In the genomic region with DNA sequence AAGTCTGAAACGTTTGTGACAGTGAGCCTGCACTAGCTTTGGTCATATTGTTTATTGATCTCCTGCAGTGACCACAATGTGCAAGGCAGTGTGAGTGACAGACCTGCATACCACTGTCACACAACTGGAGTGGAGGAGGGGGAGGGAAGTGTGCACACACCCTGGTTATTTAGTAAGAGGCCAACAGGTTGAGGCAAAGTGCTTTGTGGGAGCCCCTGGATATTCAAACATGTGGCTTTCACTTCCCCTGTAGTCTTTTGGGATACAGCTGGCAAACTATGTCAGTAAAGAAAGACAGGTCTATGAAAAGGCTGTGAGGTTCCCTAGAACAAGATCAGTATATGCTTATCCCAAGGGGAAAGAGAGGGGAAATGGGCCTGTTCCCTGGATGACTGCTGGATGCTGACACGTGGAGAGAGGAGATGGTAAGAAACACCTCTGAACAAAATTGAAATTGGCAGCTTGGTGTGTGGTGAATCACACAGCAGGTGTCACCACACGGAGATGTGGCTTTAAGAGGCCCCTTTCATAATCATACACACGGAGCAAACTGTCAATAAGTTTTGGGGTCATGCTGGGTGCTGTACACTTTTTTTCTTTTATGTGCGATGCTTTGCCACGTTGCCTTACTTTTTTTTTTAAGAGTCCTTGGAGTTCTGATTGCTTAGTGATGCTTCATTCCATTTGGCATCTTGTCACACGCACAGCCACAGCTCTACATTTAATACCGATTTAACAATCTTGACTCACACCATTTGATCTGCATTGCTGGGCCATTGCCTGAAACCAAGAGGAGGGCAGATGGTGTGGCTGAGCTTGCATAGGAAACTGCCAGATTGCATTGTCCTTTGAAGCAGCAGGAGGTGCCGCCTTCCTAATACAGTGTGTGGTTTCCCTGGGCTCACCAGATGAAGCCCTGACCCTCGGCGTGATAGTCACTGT, we compare ENCODE assay signal across 8 cellular contexts. TPM values are rescaled to one million over a fixed set of nuclear protein-coding genes. Genes with fewer than 3 reads are reported as not detected.
DNase-seq lines count a peak whose midpoint lies in the region; ATAC-seq, FAIRE-seq and TF ChIP-seq lines count a peak whose summit lies in the region.

No MANE protein-coding gene starts in this region.

- TF ChIP-seq POLR2A in lower leg skin (IDR thresholded peaks at IDR 0.05) = no peak
- no peak for TF ChIP-seq POLR2A in thyroid gland (IDR thresholded peaks at IDR 0.05)

- ATAC-seq in GM18861 (IDR thresholded peaks at IDR 0.05; ENCODE audit: unreplicated experiment) = no peak

- H3K27me3 Mint-ChIP-seq in type B pancreatic cell = no peaks in the 10 kb centered on the region

- H3K36me3 Mint-ChIP-seq in type B pancreatic cell = no peaks in the 10 kb centered on the region

- intact Hi-C loops in lower leg skin (cut with DNase I; ENCODE audit: low total_unique reads) (no loop called here), thyroid gland (cut with DNase I) (no loop called here)

- H3K4me1 Mint-ChIP-seq in type B pancreatic cell (ENCODE audit: unreplicated experiment) = peaks cover 17% of the 10 kb centered on the region

- H3K36me3 ChIP-seq in bronchial epithelial cell (ENCODE audit: control insufficient read depth, insufficient read depth, low read length) = no peaks in the 10 kb centered on the region
- H3K36me3 ChIP-seq in thyroid gland = no peaks in the 10 kb centered on the region

- no peak overlapping the region for H3K27ac ChIP-seq in thyroid gland

- H3K4me3 ChIP-seq in bronchial epithelial cell (ENCODE audit: low read depth, low read length) (no peak overlapping the region), lower leg skin (ENCODE audit: low read depth, poor library complexity, severe bottlenecking) (no peak overlapping the region), thyroid gland (replicated peaks in 1 of 3) (no peak overlapping the region)

- peak; percentile 92 for DNase-seq in DMS 273 treated with DMSO at 0.1 percent for 48 hours (lab: John Stamatoyannopoulos, UW)
- peak; percentile 55 for DNase-seq in GM20000 (ENCODE audit: low spot score)
- peak; percentile 73 for DNase-seq in NCI-H146 (lab: John Stamatoyannopoulos, UW)
- peak; percentile 12 for DNase-seq in bronchial epithelial cell (ENCODE audit: low read depth)
- DNase-seq in type B pancreatic cell (ENCODE audit: extremely low spot score, unreplicated experiment) = no peak
- DNase-seq in lower leg skin (ENCODE audit: low spot score in 2 of 2) = no peak
- no peak for DNase-seq in thyroid gland

- TF ChIP-seq CTCF in GM20000 (IDR thresholded peaks at IDR 0.05; ENCODE audit: extremely low read depth, missing control alignments) = no peak
- TF ChIP-seq CTCF in bronchial epithelial cell (IDR thresholded peaks at IDR 0.05; ENCODE audit: insufficient read depth, low read length, severe bottlenecking) = no peak
- TF ChIP-seq CTCF in type B pancreatic cell (conservative IDR thresholded peaks at IDR 0.05) = no peak
- TF ChIP-seq CTCF in lower leg skin (IDR thresholded peaks at IDR 0.05) = no peak
- TF ChIP-seq CTCF in thyroid gland (IDR thresholded peaks at IDR 0.05) = no peak

- no peak overlapping the region for H3K4me3 Mint-ChIP-seq in type B pancreatic cell

- no peaks in the 10 kb centered on the region for H3K9me3 Mint-ChIP-seq in type B pancreatic cell

- WGBS in lower leg skin, 2 donors = 44 to 53% methylated on average over 11 of the region's 11 CpGs
- 70% methylated on average over 11 of the region's 11 CpGs for whole genome bisulfite sequencing in thyroid gland, 2 donors

- H3K27ac Mint-ChIP-seq in type B pancreatic cell = peak overlapping the region; percentile 21

- no peaks in the 10 kb centered on the region for H3K9me3 ChIP-seq in thyroid gland

- H3K4me1 ChIP-seq in thyroid gland = no peaks in the 10 kb centered on the region

- H3K27me3 ChIP-seq in bronchial epithelial cell (ENCODE audit: control insufficient read depth, insufficient read depth, low read length) (no peaks in the 10 kb centered on the region), thyroid gland (no peaks in the 10 kb centered on the region)

- peak; percentile 80 for FAIRE-seq in bronchial epithelial cell (lab: Jason Lieb, UNC)

RNA-seq across cellular contexts. Expression of a gene that starts 11.3 kb away (rescaled TPM):
- total RNA-seq in bronchial epithelial cell (23.4 and 32.8 TPM in 2 replicates), type B pancreatic cell (ENCODE audit: low replicate concordance) (8.1 and 9.5 TPM in 2 replicates), lower leg skin (10 to 100 TPM in 2 of 4 donors, 1 to 10 TPM in 2; 7.2 to 13.3 (median 10.0) TPM), thyroid gland (10 to 100 TPM in 3 of 4 donors, 1 to 10 TPM in 1; 7.8 to 13.4 (median 11.5) TPM)

RNA-seq across cellular contexts. Expression of a gene that starts 38.3 kb away (rescaled TPM):
- 5.3 and 11.3 TPM in 2 replicates for total RNA-seq in bronchial epithelial cell
- total RNA-seq in type B pancreatic cell (ENCODE audit: low replicate concordance) = 12.4 and 13.8 TPM in 2 replicates
- total RNA-seq in lower leg skin = 10 to 100 TPM in 1 of 4 donors, 1 to 10 TPM in 3; 6.2 to 10.6 (median 8.2) TPM
- 1 to 10 TPM; 6.9 to 8.4 (median 7.3) TPM for total RNA-seq in thyroid gland

Comparison
In these comparisons a context has a peak if more than half of its experiments do, and no peak if none do; other contexts are left out.
1. DNase-seq: peak in DMS 273 treated with DMSO at 0.1 percent for 48 hours (single experiment), GM20000 (single experiment), NCI-H146 (single experiment) and bronchial epithelial cell (single experiment); none in type B pancreatic cell (single experiment), lower leg skin (0 of 2) and thyroid gland (0 of 2).